18 cellular contexts compared by ENCODE assay signal in the genomic region with DNA sequence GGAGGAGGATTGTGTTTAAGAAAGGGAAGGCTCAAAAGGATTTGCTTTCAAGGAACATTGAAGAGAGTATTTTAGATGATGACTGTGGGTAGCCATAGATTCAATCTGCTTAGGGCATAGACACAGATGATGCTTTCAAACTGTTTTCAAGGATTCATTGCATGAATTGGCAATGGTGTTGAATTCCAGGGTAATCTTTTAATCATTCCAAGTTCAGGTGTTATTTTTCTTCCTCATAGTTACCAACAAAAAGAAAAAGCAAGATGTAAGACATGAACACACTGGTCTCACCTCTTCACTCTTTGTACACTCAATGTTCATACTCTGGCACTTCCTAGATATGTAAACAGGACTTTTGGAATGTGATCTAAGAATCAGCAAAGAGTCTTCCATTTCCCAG.
"Had no signal": no experiment of that assay in that cellular context is flagged by ENCODE, and none has a peak within 500 bp of the region (broad histone marks: within the 10 kb centered on the region; RNA-seq: fewer than 3 reads in every experiment).

No MANE protein-coding gene starts in this region.

- H3K36me3 Mint-ChIP-seq: naive thymus-derived CD4-positive, alpha-beta T cell; type B pancreatic cell had no signal

- H3K4me3 Mint-ChIP-seq: naive thymus-derived CD4-positive, alpha-beta T cell; nephron progenitor cell; type B pancreatic cell had no signal

- H3K36me3 ChIP-seq: heart left ventricle, suprapubic skin, thyroid gland had no signal

- H3K27ac Mint-ChIP-seq: naive thymus-derived CD4-positive, alpha-beta T cell; nephron progenitor cell; type B pancreatic cell had no signal

- H3K9me3 ChIP-seq: heart left ventricle, suprapubic skin, thyroid gland had no signal

- H3K4me1 Mint-ChIP-seq: naive thymus-derived CD4-positive, alpha-beta T cell; nephron progenitor cell had no signal

- H3K27ac ChIP-seq: dorsolateral prefrontal cortex, heart left ventricle, suprapubic skin, thyroid gland had no signal

- DNase-seq: cortex of kidney; dorsolateral prefrontal cortex; effector memory CD4-positive, alpha-beta T cell; heart left ventricle; hypothalamus; kidney glomerular epithelial cell; mammary epithelial cell; naive thymus-derived CD4-positive, alpha-beta T cell; nephron progenitor cell; posterior cingulate gyrus; small intestine; stimulated activated CD4-positive, alpha-beta T cell treated with anti-CD3 and anti-CD28 coated beads, Interleukin-2, amount 100 ng/mL, for 48 hours; stimulated activated naive CD8-positive, alpha-beta T cell treated with anti-CD3 and anti-CD28 coated beads, Interleukin-15, Interleukin-2, amounts not matched to agents 100 U/mL and 50 U/mL, for 24 hours; thyroid gland had no signal

- H3K9me3 Mint-ChIP-seq: nephron progenitor cell had no signal

- H3K27me3 ChIP-seq: dorsolateral prefrontal cortex, heart left ventricle, suprapubic skin, thyroid gland had no signal

- H3K4me1 ChIP-seq: heart left ventricle, suprapubic skin, thyroid gland had no signal

- ATAC-seq: esophagus mucosa; heart left ventricle; naive thymus-derived CD4-positive, alpha-beta T cell; sciatic nerve; stimulated activated naive CD8-positive, alpha-beta T cell treated with anti-CD3 and anti-CD28 coated beads, Interleukin-15, Interleukin-2, amounts not matched to agents 100 U/mL and 50 U/mL, for 24 hours had no signal

- H3K4me3 ChIP-seq: dorsolateral prefrontal cortex, heart left ventricle, suprapubic skin, thyroid gland had no signal
